In the genomic region with DNA sequence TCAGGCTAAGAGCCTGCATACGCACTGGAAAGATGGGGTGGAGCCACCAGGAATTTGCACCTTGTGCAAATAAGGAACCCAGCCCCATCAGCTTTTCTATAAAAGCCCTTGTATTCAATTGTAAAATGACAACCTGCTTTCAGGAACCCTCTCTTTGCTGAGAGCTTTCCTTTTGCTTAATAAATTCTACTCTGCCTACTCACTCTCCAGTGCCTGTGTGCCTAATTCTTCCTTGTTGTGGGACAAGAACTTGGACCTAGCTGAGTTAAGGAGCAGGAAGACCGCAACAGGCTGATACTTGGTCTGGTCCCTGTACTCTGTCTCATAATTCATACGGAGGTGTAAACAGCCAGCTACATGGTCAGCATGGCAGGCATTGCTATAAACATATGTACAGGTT, we compare ENCODE assay signal across 19 cellular contexts.
DNase-seq lines count a peak whose midpoint lies in the region; TF ChIP-seq lines count a peak whose summit lies in the region.
"Had no signal": no experiment of that assay in that cellular context is flagged by ENCODE, and none has a peak within 500 bp of the region (broad histone marks: within the 10 kb centered on the region; RNA-seq: fewer than 3 reads in every experiment).

No MANE protein-coding gene starts in this region.

- H3K4me1 ChIP-seq in HEK293 (ENCODE audit: control insufficient read depth, insufficient read depth, low read length) = no peaks in the 10 kb centered on the region
- H3K4me1 ChIP-seq in hepatocyte (ENCODE audit: insufficient read depth) = peaks cover 5% of the 10 kb centered on the region
- H3K4me1 ChIP-seq: BE2C, BLaER1 had no signal

- no peaks in the 10 kb centered on the region for H3K9me3 ChIP-seq in HEK293 (ENCODE audit: control insufficient read depth, insufficient read depth, low read depth, low read length)
- H3K9me3 ChIP-seq in hepatocyte (ENCODE audit: low read depth) = no peaks in the 10 kb centered on the region
- H3K9me3 ChIP-seq: BE2C had no signal

- no peak overlapping the region for H2AFZ ChIP-seq in hepatocyte

- H3K4me3 Mint-ChIP-seq in type B pancreatic cell = peak overlapping the region; percentile 59
- H3K4me3 Mint-ChIP-seq: CD14-positive monocyte; CD4-positive, alpha-beta memory T cell; CD4-positive, CD25-positive, alpha-beta regulatory T cell; CD8-positive, alpha-beta memory T cell had no signal

- H3K27me3 Mint-ChIP-seq in type B pancreatic cell = peaks cover 16% of the 10 kb centered on the region
- H3K27me3 Mint-ChIP-seq: CD4-positive, CD25-positive, alpha-beta regulatory T cell had no signal

- peaks cover 10% of the 10 kb centered on the region for H3K36me3 Mint-ChIP-seq in type B pancreatic cell
- H3K36me3 Mint-ChIP-seq: CD14-positive monocyte; CD4-positive, alpha-beta memory T cell; CD4-positive, CD25-positive, alpha-beta regulatory T cell; CD8-positive, alpha-beta memory T cell had no signal

- DNase-seq in OCI-M1 (lab: John Stamatoyannopoulos, UW) (peak; percentile 38), hepatocyte (ENCODE audit: low spot score) (peak; percentile 49), type B pancreatic cell (ENCODE audit: extremely low spot score, unreplicated experiment) (no peak), GOT3 (lab: John Stamatoyannopoulos, UW) (no peak), RKO (ENCODE audit: low spot score) (no peak)
- no peak for DNase-seq in activated CD8-positive, alpha-beta memory T cell treated with anti-CD3 and anti-CD28 coated beads, Interleukin-2, amount 50 U/mL, for 4 hours
- DNase-seq: 8988T; ACHN; BE2C; C1 segment of cervical spinal cord; CD4-positive, alpha-beta memory T cell; CD4-positive, CD25-positive, alpha-beta regulatory T cell; CD8-positive, alpha-beta memory T cell; COR-L47; DMS79 treated with DMSO at 0.1 percent for 48 hours; GF-D8 had no signal

- CTCF ChIA-PET in HEK293 (lab: Yijun Ruan, JAX) = interaction anchor here (1.4 kb wide), 1 partner anchor 82 kb away, joined by 5 read pairs; no protein-coding TSS in a partner anchor

- no peak for TF ChIP-seq CTCF in HEK293 (tag by site-specific recombination; IDR thresholded peaks at IDR 0.05)
- no peak for TF ChIP-seq CTCF in hepatocyte (IDR thresholded peaks at IDR 0.05; ENCODE audit: poor library complexity)
- no peak for TF ChIP-seq CTCF in type B pancreatic cell (conservative IDR thresholded peaks at IDR 0.05)

- no peaks in the 10 kb centered on the region for H3K79me2 ChIP-seq in hepatocyte

- no peak overlapping the region for H3K4me3 ChIP-seq in HEK293 (ENCODE audit: low read depth, low read length)
- no peak overlapping the region for H3K4me3 ChIP-seq in hepatocyte
- H3K4me3 ChIP-seq: BLaER1 had no signal

- H3K27me3 ChIP-seq in hepatocyte = no peaks in the 10 kb centered on the region
- H3K27me3 ChIP-seq: BLaER1 had no signal

- no peaks in the 10 kb centered on the region for H4K20me1 ChIP-seq in hepatocyte (ENCODE audit: insufficient read depth, poor library complexity, severe bottlenecking)
- H4K20me1 ChIP-seq: BLaER1 had no signal

- no peaks in the 10 kb centered on the region for H3K4me1 Mint-ChIP-seq in type B pancreatic cell (ENCODE audit: unreplicated experiment)
- H3K4me1 Mint-ChIP-seq: CD14-positive monocyte; CD4-positive, alpha-beta memory T cell; CD4-positive, CD25-positive, alpha-beta regulatory T cell; CD8-positive, alpha-beta memory T cell had no signal

- WGBS in hepatocyte (ENCODE audit: low lambda C conversion rate, missing lambda C conversion rate) = 66% methylated on average over 3 of the region's 3 CpGs

- POLR2A ChIA-PET in HEK293 (lab: Yijun Ruan, JAX) = no interaction called here

- peaks cover 17% of the 10 kb centered on the region for H3K9me3 Mint-ChIP-seq in type B pancreatic cell
- H3K9me3 Mint-ChIP-seq: CD4-positive, alpha-beta memory T cell; CD8-positive, alpha-beta memory T cell had no signal

- H3K4me2 ChIP-seq in hepatocyte = no peak overlapping the region
- H3K4me2 ChIP-seq: BLaER1 had no signal

- H3K9me2 ChIP-seq in hepatocyte (replicated peaks; ENCODE audit: insufficient read depth) = no peaks in the 10 kb centered on the region

- H3K27ac ChIP-seq in HEK293 (ENCODE audit: extremely low read depth, low read depth, low read length) (no peak overlapping the region), hepatocyte (peak overlapping the region; percentile 52)
- H3K27ac ChIP-seq: BLaER1 had no signal

- H3K36me3 ChIP-seq in HEK293 (ENCODE audit: control insufficient read depth in 2 of 2, insufficient read depth in 1 of 2, low read length in 2 of 2) (no peaks in the 10 kb centered on the region), hepatocyte (replicated peaks; ENCODE audit: insufficient read depth, low read depth) (no peaks in the 10 kb centered on the region)
- H3K36me3 ChIP-seq: BE2C, BLaER1 had no signal

- peak overlapping the region; percentile 100 for H3K27ac Mint-ChIP-seq in type B pancreatic cell
- H3K27ac Mint-ChIP-seq: CD14-positive monocyte; CD4-positive, alpha-beta memory T cell; CD4-positive, CD25-positive, alpha-beta regulatory T cell; CD8-positive, alpha-beta memory T cell had no signal

TF ChIP-seq in HEK293, 187 proteins besides CTCF, POLR2A, EP300 and RAD21:
- TF ChIP-seq ZNF350 (tag by site-specific recombination; IDR thresholded peaks at IDR 0.05) = no peak
- peak; percentile 92 for TF ChIP-seq SETDB1 (IDR thresholded peaks at IDR 0.05; ENCODE audit: insufficient read length, low read length)
- TF ChIP-seq ZBTB8A (tag by site-specific recombination; IDR thresholded peaks at IDR 0.05) = no peak

Comparison
In these comparisons a context has a peak if more than half of its experiments do, and no peak if none do; other contexts are left out.
1. DNase-seq: peak in OCI-M1 (single experiment) and hepatocyte (single experiment); none in type B pancreatic cell (single experiment), activated CD8-positive, alpha-beta memory T cell treated with anti-CD3 and anti-CD28 coated beads, Interleukin-2, amount 50 U/mL, for 4 hours (single experiment), GOT3 (single experiment) and RKO (single experiment).